In the genomic region with DNA sequence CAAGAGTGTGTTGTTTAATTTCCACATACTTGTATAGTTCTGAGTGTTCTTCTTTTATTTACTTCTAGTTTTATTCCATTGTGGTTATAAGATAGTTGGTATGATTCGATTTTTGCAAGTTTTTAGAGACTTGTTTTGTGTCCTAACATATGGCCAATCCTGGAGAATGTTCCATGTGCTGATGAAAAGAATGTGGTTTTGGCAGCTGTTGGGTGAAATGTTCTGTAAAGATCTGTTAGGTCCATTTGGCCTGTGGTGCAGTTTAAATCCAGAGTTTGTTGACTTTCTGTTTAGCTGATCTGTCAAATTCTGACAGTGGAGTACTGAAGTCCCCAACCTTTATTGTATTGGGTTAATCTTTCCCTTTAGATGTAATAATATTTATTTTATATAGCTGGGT, we compare ENCODE assay signal across 22 cellular contexts. TPM values are rescaled to one million over a fixed set of nuclear protein-coding genes. Genes with fewer than 3 reads are reported as not detected.
"Had no signal": no experiment of that assay in that cellular context is flagged by ENCODE, and none has a peak within 500 bp of the region (broad histone marks: within the 10 kb centered on the region; RNA-seq: fewer than 3 reads in every experiment).

No MANE protein-coding gene starts in this region.

- H3K4me3 Mint-ChIP-seq: immature natural killer cell; mesothelial cell of epicardium; naive thymus-derived CD4-positive, alpha-beta T cell; natural killer cell treated with Interleukin-12 subunit alpha and Interleukin-12 subunit beta and Interleukin-15 and Interleukin-18, amount 100 ng/mL, for 72 hours; stimulated activated naive B cell treated with anti-CD40 and anti-IgM and Interleukin-4, amounts not matched to agents 10 μg/mL and 1 μg/mL and 100 μg/mL, for 72 hours had no signal

- H3K27ac Mint-ChIP-seq: immature natural killer cell; mesothelial cell of epicardium; naive thymus-derived CD4-positive, alpha-beta T cell; natural killer cell treated with Interleukin-12 subunit alpha and Interleukin-12 subunit beta and Interleukin-15 and Interleukin-18, amount 100 ng/mL, for 72 hours; progenitor cell of endocrine pancreas; stimulated activated naive B cell treated with anti-CD40 and anti-IgM and Interleukin-4, amounts not matched to agents 10 μg/mL and 1 μg/mL and 100 μg/mL, for 72 hours had no signal

- H3K4me1 Mint-ChIP-seq: immature natural killer cell had no signal

- H3K27me3 Mint-ChIP-seq: progenitor cell of endocrine pancreas had no signal

- DNase-seq: hypothalamus; immature natural killer cell; islet precursor cell; left ventricle myocardium inferior; mesendoderm; naive thymus-derived CD4-positive, alpha-beta T cell; ovary; right lobe of liver; stimulated activated CD4-positive, alpha-beta T cell treated with anti-CD3 and anti-CD28 coated beads, Interleukin-12 subunit alpha, Interleukin-12 subunit beta, amount 100 ng/mL, for 4 hours; stimulated activated CD4-positive, alpha-beta T cell treated with anti-CD3 and anti-CD28 coated beads, Interleukin-15, amount 100 ng/mL, for 24 hours; stimulated activated CD4-positive, alpha-beta T cell treated with anti-CD3 and anti-CD28 coated beads, Interleukin-2, amount 100 ng/mL, for 24 hours; stimulated activated CD4-positive, alpha-beta T cell treated with anti-CD3 and anti-CD28 coated beads, Interleukin-4, amount 100 ng/mL, for 1 hour; stimulated activated naive B cell treated with anti-CD40 and anti-IgM and Interleukin-4, amounts not matched to agents 10 μg/mL and 1 μg/mL and 100 μg/mL, for 72 hours; stimulated activated naive CD8-positive, alpha-beta T cell treated with anti-CD3 and anti-CD28 coated beads, Interleukin-15, Interleukin-2, amounts not matched to agents 100 U/mL and 50 U/mL, for 24 hours; stomach; testis; thyroid gland; transverse colon; upper lobe of left lung had no signal

RNA-seq across cellular contexts. Expression of a gene that starts 22.5 kb away (rescaled TPM):
- polyA plus RNA-seq: immature natural killer cell; naive thymus-derived CD4-positive, alpha-beta T cell had no signal
